Comparison of ENCODE assay signal across 21 cellular contexts in genomic region chr5:162817381-162817780, GRCh38.
"Had no signal": no experiment of that assay in that cellular context is flagged by ENCODE, and none has a peak within 500 bp of the region (broad histone marks: within the 10 kb centered on the region; RNA-seq: fewer than 3 reads in every experiment).

No MANE protein-coding gene starts in this region.

- DNase-seq: activated CD4-positive, alpha-beta T cell treated with anti-CD3 and anti-CD28 coated beads for 1 hour; activated CD4-positive, alpha-beta T cell treated with anti-CD3 and anti-CD28 coated beads, Interleukin-2, amount 50 U/mL, for 1 hour; activated CD8-positive, alpha-beta T cell treated with anti-CD3 and anti-CD28 coated beads, Interleukin-2, amount 10 ng/mL, durations not matched to agents 7 days and 5 days; activated gamma-delta T cell; activated naive CD4-positive, alpha-beta T cell treated with anti-CD3 and anti-CD28 coated beads, Interleukin-2, amount 50 U/mL, for 16 hours; activated naive CD8-positive, alpha-beta T cell treated with anti-CD3 and anti-CD28 coated beads, Interleukin-2, amount 50 U/mL, for 24 hours; cerebellar nuclear complex; head of caudate nucleus; lower lobe of right lung; naive thymus-derived CD4-positive, alpha-beta T cell; spleen; stimulated activated CD4-positive, alpha-beta T cell treated with anti-CD3 and anti-CD28 coated beads, Interleukin-4, amount 100 ng/mL, for 1 hour; stimulated activated naive CD4-positive, alpha-beta T cell; WERI-Rb-1 had no signal

- ATAC-seq: activated CD8-positive, alpha-beta T cell treated with anti-CD3 and anti-CD28 coated beads, Interleukin-2, amount 10 ng/mL, durations not matched to agents 7 days and 5 days; activated naive CD8-positive, alpha-beta T cell treated with anti-CD3 and anti-CD28 coated beads, Interleukin-2, amount 50 U/mL, for 24 hours; gastroesophageal sphincter; lower lobe of right lung; naive thymus-derived CD4-positive, alpha-beta T cell had no signal

- H3K27me3 Mint-ChIP-seq: activated naive CD8-positive, alpha-beta T cell treated with anti-CD3 and anti-CD28 coated beads, Interleukin-2, amount 50 U/mL, for 24 hours; naive thymus-derived CD4-positive, alpha-beta T cell; type B pancreatic cell had no signal

- H3K27ac ChIP-seq: coronary artery, epithelial cell of prostate, gastroesophageal sphincter, lower lobe of right lung, spleen, thoracic aorta, WERI-Rb-1 had no signal

- H3K4me1 Mint-ChIP-seq: activated naive CD8-positive, alpha-beta T cell treated with anti-CD3 and anti-CD28 coated beads, Interleukin-2, amount 50 U/mL, for 24 hours; naive thymus-derived CD4-positive, alpha-beta T cell had no signal

- H3K4me1 ChIP-seq: gastroesophageal sphincter, lower lobe of right lung, spleen had no signal

- H3K9me3 ChIP-seq: gastroesophageal sphincter, lower lobe of right lung, spleen, thoracic aorta had no signal

- H3K4me3 ChIP-seq: coronary artery, gastroesophageal sphincter, lower lobe of right lung, spleen, thoracic aorta had no signal

- H3K36me3 ChIP-seq: gastroesophageal sphincter, lower lobe of right lung, spleen, thoracic aorta, WERI-Rb-1 had no signal

- H3K4me3 Mint-ChIP-seq: activated CD8-positive, alpha-beta T cell treated with anti-CD3 and anti-CD28 coated beads, Interleukin-2, amount 10 ng/mL, durations not matched to agents 7 days and 5 days; activated naive CD8-positive, alpha-beta T cell treated with anti-CD3 and anti-CD28 coated beads, Interleukin-2, amount 50 U/mL, for 24 hours; activated T-helper 1 cell treated with anti-CD3 and anti-CD28 coated beads, Interleukin-12 subunit alpha, Interleukin-12 subunit beta, Interleukin-2, Interleukin-4 antibody, amounts not matched to agents 30 ng/mL and 10 ng/mL and 1 ng/mL, durations not matched to agents 14 hours and 24 hours and 36 hours; naive thymus-derived CD4-positive, alpha-beta T cell; type B pancreatic cell had no signal

- H3K27ac Mint-ChIP-seq: activated CD8-positive, alpha-beta T cell treated with anti-CD3 and anti-CD28 coated beads, Interleukin-2, amount 10 ng/mL, durations not matched to agents 7 days and 5 days; activated naive CD8-positive, alpha-beta T cell treated with anti-CD3 and anti-CD28 coated beads, Interleukin-2, amount 50 U/mL, for 24 hours; activated T-helper 1 cell treated with anti-CD3 and anti-CD28 coated beads, Interleukin-12 subunit alpha, Interleukin-12 subunit beta, Interleukin-2, Interleukin-4 antibody, amounts not matched to agents 30 ng/mL and 10 ng/mL and 1 ng/mL, durations not matched to agents 14 hours and 24 hours and 36 hours; naive thymus-derived CD4-positive, alpha-beta T cell; type B pancreatic cell had no signal

- H3K36me3 Mint-ChIP-seq: naive thymus-derived CD4-positive, alpha-beta T cell; type B pancreatic cell had no signal

- H3K9me3 Mint-ChIP-seq: type B pancreatic cell had no signal

- H3K27me3 ChIP-seq: gastroesophageal sphincter, spleen had no signal

- FAIRE-seq: keratinocyte had no signal
